Comparison of ENCODE assay signal across 1 cellular context in the genomic region with DNA sequence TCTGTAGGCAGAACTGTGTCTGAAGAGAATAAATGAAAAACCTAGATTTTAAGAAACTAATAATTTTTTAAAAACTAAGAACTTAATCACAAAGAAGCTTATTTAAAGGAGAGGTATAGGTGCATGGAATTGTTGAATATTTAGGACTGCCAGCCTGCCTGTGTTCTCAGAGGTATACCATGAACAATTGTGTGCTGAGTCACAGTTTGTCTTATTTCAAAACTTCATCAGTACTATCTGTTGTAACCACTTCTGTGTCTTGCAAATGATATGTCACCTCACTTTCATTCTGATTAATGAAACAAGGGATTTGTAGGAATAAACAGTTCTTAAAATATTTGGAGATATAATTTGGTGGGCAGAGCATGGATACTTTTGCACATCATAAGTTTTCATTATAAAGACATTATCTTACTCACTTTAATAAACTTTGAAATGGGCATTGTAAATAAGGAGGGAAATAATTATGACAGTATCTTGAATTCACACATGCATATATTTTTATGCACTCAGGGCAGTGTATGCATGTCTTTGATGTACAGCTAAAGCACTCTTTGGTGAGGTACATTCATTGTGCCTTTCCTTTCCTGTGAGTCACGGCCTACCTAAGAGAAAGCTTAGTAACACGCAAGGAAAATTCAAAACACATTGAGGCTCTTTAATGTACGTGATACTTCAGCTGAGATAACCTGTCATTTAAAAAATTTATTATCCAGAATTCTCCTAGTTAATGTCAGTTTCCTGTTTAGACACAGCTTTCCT.
TF ChIP-seq lines count a peak whose summit lies in the region.

No MANE protein-coding gene starts in this region.

TF ChIP-seq in H1, 55 proteins besides CTCF, POLR2A, EP300 and RAD21:
- TF ChIP-seq RXRA (IDR thresholded peaks at IDR 0.05; ENCODE audit: insufficient read depth, low read depth, low read length): no peak
- TF ChIP-seq TCF12 (IDR thresholded peaks at IDR 0.05; ENCODE audit: low read depth, low read length): no peak
- no peak for TF ChIP-seq RFX5 (IDR thresholded peaks at IDR 0.05; ENCODE audit: borderline replicate concordance, low read depth, low read length)
- no peak for TF ChIP-seq KDM4A (IDR thresholded peaks at IDR 0.05; ENCODE audit: low read depth, low read length, severe bottlenecking)
- TF ChIP-seq CBX8 (IDR thresholded peaks at IDR 0.05; ENCODE audit: borderline replicate concordance, low read depth, low read length): no peak
- no peak for TF ChIP-seq CREB1 (IDR thresholded peaks at IDR 0.05)
- no peak for TF ChIP-seq JUND (IDR thresholded peaks at IDR 0.05; ENCODE audit: low read length)
- no peak for TF ChIP-seq SIX5 (IDR thresholded peaks at IDR 0.05; ENCODE audit: low read depth, low read length)
- no peak for TF ChIP-seq YY1 (IDR thresholded peaks at IDR 0.05; ENCODE audit: low read depth, low read length)
- TF ChIP-seq NRF1 (IDR thresholded peaks at IDR 0.05; ENCODE audit: low read depth, low read length): no peak
- TF ChIP-seq SAP30 (IDR thresholded peaks at IDR 0.05; ENCODE audit: insufficient read depth, insufficient replicate concordance, low read length): no peak
